Comparison of ENCODE assay signal across 8 cellular contexts in genomic region chr7:155298834-155299538, GRCh38. TPM values are rescaled to one million over a fixed set of nuclear protein-coding genes. Genes with fewer than 3 reads are reported as not detected.
A peak's percentile ranks its signal among the peaks of the same experiment; 100 is the strongest.
DNase-seq lines count a peak whose midpoint lies in the region; ATAC-seq and TF ChIP-seq lines count a peak whose summit lies in the region.

No MANE protein-coding gene starts in this region.

- no peaks in the 10 kb centered on the region for H3K27me3 ChIP-seq in right atrium auricular region
- no peaks in the 10 kb centered on the region for H3K27me3 ChIP-seq in prostate gland (replicated peaks; ENCODE audit: insufficient read depth)

- H3K27ac ChIP-seq in right atrium auricular region (peak overlapping the region; percentile 88 to 93), prostate gland (peak overlapping the region; percentile 93 to 97), urinary bladder (ENCODE audit: low read depth) (no peak overlapping the region)

- intact Hi-C loops in prostate gland (cut with DNase I), result loop anchor here (2.0 to 10.0 kb wide), 3 partner anchors 94 to 370 kb away; partner anchors contain the start of gene PAXIP1

- under 1% methylated on average over 26 of the region's 27 CpGs for WGBS in prostate gland
- WGBS in urinary bladder, result under 1% methylated on average over 27 of the region's 27 CpGs

- H3K27me3 Mint-ChIP-seq in T-helper 17 cell, result no peaks in the 10 kb centered on the region

- H3K27ac Mint-ChIP-seq in T-helper 17 cell, result peak overlapping the region; percentile 97

- peak overlapping the region; percentile 81 to 84 for H3K4me3 ChIP-seq in right atrium auricular region
- peak overlapping the region; percentile 82 to 95 for H3K4me3 ChIP-seq in prostate gland
- H3K4me3 ChIP-seq in urinary bladder (ENCODE audit: low read depth, low read length), result peak overlapping the region; percentile 87

- TF ChIP-seq CTCF in right atrium auricular region (IDR thresholded peaks at IDR 0.05) (no peak), prostate gland (IDR thresholded peaks at IDR 0.05) (peak in 1 of 4 experiments; percentile 45)

- H3K4me1 Mint-ChIP-seq in T-helper 17 cell, result peaks cover 28% of the 10 kb centered on the region

- H3K4me3 Mint-ChIP-seq in T-helper 17 cell, result peak overlapping the region; percentile 92

- H3K4me1 ChIP-seq in right atrium auricular region, result peaks cover 0 to 26% of the 10 kb centered on the region in 2 donors
- H3K4me1 ChIP-seq in prostate gland (replicated peaks), result peaks cover 6% of the 10 kb centered on the region
- H3K4me1 ChIP-seq in urinary bladder (ENCODE audit: insufficient read depth), result no peaks in the 10 kb centered on the region

- peak; percentile 69 for ATAC-seq in GM18498 (IDR thresholded peaks at IDR 0.05; ENCODE audit: unreplicated experiment)
- ATAC-seq in HG02885 (IDR thresholded peaks at IDR 0.05; ENCODE audit: poor library complexity, unreplicated experiment), result peak; percentile 71
- ATAC-seq in T-helper 17 cell, result peak; percentile 76

- H3K36me3 ChIP-seq in right atrium auricular region (no peaks in the 10 kb centered on the region), prostate gland (no peaks in the 10 kb centered on the region), urinary bladder (ENCODE audit: insufficient read depth) (no peaks in the 10 kb centered on the region)

- DNase-seq in NCI-H1694 treated with DMSO at 0.1 percent for 48 hours (lab: John Stamatoyannopoulos, UW), result peak; percentile 94
- DNase-seq in T-helper 17 cell, result peak; percentile 89 to 95 (median 93)
- DNase-seq in anterior cingulate cortex (lab: John Stamatoyannopoulos, UW), result peak; percentile 59 to 99 (median 97)
- DNase-seq in right atrium auricular region (ENCODE audit: low spot score), result peak; percentile 97
- DNase-seq in prostate gland (ENCODE audit: low spot score), result peak; percentile 95

- H3K36me3 Mint-ChIP-seq in T-helper 17 cell (ENCODE audit: low read depth), result no peaks in the 10 kb centered on the region

- TF ChIP-seq POLR2A in prostate gland (IDR thresholded peaks at IDR 0.05), result peak; percentile 62

- H3K9me3 ChIP-seq in T-helper 17 cell (ENCODE audit: control insufficient read depth, low read length, poor library complexity, severe bottlenecking) (no peaks in the 10 kb centered on the region), right atrium auricular region (no peaks in the 10 kb centered on the region), prostate gland (no peaks in the 10 kb centered on the region)

RNA-seq across cellular contexts. Expression of gene INSIG1, which starts 1.3 kb away (rescaled TPM):
- total RNA-seq in T-helper 17 cell, result 10 to 100 TPM; 53.3 to 55.1 TPM
- total RNA-seq in right atrium auricular region, result 10 to 100 TPM; 15.8 to 25.7 TPM
- 100 to 1,000 TPM in 1 of 2 donors, 10 to 100 TPM in 1; 60.5 to 112 TPM for total RNA-seq in prostate gland
- 72.2 TPM for total RNA-seq in urinary bladder
- polyA plus RNA-seq in urinary bladder, result 38.1 TPM
